Comparison of ENCODE assay signal across 8 cellular contexts in the genomic region with DNA sequence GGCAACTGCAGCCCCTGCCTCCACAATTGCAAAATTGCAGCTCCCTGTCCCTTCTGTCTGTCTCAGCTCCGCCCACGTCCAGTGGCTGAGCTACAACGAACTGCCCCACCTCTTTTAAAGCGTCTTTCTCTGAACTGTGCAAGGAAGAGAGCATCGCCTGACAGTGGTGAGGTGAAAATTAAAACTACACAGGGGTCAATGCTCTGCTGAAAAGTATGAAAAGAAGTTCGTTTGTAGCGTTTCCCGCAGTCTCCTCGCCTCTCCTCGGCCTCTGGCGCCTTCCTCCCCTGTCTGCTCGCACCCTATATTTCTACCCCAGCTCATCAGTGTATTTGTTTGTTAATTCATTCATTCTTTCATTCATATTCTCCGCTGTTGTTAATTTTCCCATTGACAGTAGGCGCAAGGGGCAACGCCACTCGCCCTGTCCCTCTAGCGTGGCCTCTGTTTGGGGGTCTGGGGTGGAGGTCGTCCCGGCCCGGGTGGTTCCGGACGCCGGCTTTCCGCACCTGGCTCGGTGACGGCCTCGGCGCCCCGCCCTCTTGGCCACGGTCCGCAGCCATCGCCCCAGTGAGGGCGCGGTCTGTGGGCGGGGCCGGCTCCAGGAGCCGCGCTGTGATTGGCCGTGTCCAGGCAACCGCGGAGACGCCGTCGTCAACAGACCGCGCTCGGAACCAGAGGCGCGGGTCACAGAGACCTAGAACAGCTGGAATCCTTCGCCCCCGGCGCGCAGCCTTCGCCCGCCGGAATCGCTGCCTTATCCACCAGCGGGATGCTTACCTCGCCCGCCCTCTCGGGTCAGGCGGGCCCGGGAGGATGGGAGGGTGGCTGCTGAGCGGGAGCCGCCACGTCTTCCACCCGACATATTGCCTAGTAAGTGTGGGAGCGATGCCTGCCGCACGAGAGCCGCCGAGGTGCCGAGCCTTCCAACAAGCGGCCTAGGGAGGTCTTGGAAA. TPM values are rescaled to one million over a fixed set of nuclear protein-coding genes. Genes with fewer than 3 reads are reported as not detected.
A peak's percentile ranks its signal among the peaks of the same experiment; 100 is the strongest.
DNase-seq lines count a peak whose midpoint lies in the region; ATAC-seq and TF ChIP-seq lines count a peak whose summit lies in the region.

TSS of gene VWA3B (plus strand) at position 677 of the 956 bp plus-strand sequence. CDS start 5,926 bp downstream, outside the sequence.

- TF ChIP-seq CTCF in CD8-positive, alpha-beta T cell (IDR thresholded peaks at IDR 0.05): no peak
- TF ChIP-seq CTCF in OCI-LY1 (IDR thresholded peaks at IDR 0.05; ENCODE audit: low read length): 0 out of 2 replicates have a peak, but pooled peaks have one; percentile 6

- no peaks in the 10 kb centered on the region for H4K20me1 ChIP-seq in OCI-LY1 (ENCODE audit: insufficient read depth, low read length)

- no peaks in the 10 kb centered on the region for H3K9me3 ChIP-seq in CD8-positive, alpha-beta T cell (ENCODE audit: low read length)
- no peaks in the 10 kb centered on the region for H3K9me3 ChIP-seq in OCI-LY1 (ENCODE audit: low read length)
- H3K9me3 ChIP-seq in iPS DF 6.9 (ENCODE audit: control insufficient read depth, insufficient read depth, low read length): no peaks in the 10 kb centered on the region
- no peaks in the 10 kb centered on the region for H3K9me3 ChIP-seq in skeletal muscle tissue (ENCODE audit: control insufficient read depth in 3 of 3, low read length in 3 of 3)

- peak within 1 kb of the TSS; percentile 78 for H3K4me2 ChIP-seq in OCI-LY1 (ENCODE audit: low read length)

- peak in 2 of 7 experiments; percentile 22 to 23 for DNase-seq in CD8-positive, alpha-beta T cell
- DNase-seq in astrocyte of the hippocampus (ENCODE audit: low read depth, low spot score): peak; percentile 80
- peak; percentile 79 for DNase-seq in iPS DF 6.9 (ENCODE audit: low read depth, low spot score)
- DNase-seq in effector CD4-positive, alpha-beta T cell: no peak

- ATAC-seq in CD8-positive, alpha-beta T cell: peak; percentile 42
- ATAC-seq in GM19324 (IDR thresholded peaks at IDR 0.05; ENCODE audit: low FRiP score, unreplicated experiment): peak; percentile 77
- ATAC-seq in HG03469 (IDR thresholded peaks at IDR 0.05; ENCODE audit: unreplicated experiment): peak; percentile 72

- peak within 1 kb of the TSS; percentile 34; the same call in 1 of the 2 replicates for H3K9ac ChIP-seq in OCI-LY1 (ENCODE audit: low read length)
- peak within 1 kb of the TSS; percentile 43 to 68 (median 64) for H3K9ac ChIP-seq in skeletal muscle tissue (ENCODE audit: low read depth in 1 of 3, low read length in 3 of 3)

- H3K9me2 ChIP-seq in OCI-LY1 (ENCODE audit: low read depth, low read length): no peaks in the 10 kb centered on the region

- peaks cover 50% of the 10 kb centered on the region for H3K27me3 Mint-ChIP-seq in CD8-positive, alpha-beta T cell (ENCODE audit: low read depth)

- CTCF ChIA-PET in CD8-positive, alpha-beta T cell (lab: Charles Lee): no interaction called here

- peaks cover 23% of the 10 kb centered on the region for H3K27me3 ChIP-seq in CD8-positive, alpha-beta T cell (ENCODE audit: insufficient read depth, low read length)
- H3K27me3 ChIP-seq in OCI-LY1 (ENCODE audit: insufficient read depth, low read length): peaks cover 4% of the 10 kb centered on the region; the same call in 1 of the 2 replicates
- H3K27me3 ChIP-seq in iPS DF 6.9 (ENCODE audit: control insufficient read depth, insufficient read depth, low read length): peaks cover 10% of the 10 kb centered on the region
- no peaks in the 10 kb centered on the region for H3K27me3 ChIP-seq in skeletal muscle tissue (ENCODE audit: control insufficient read depth in 3 of 3, insufficient read depth in 3 of 3, low read length in 3 of 3)

- no CpG with 5 or more reads among the region's 74 CpGs for WGBS in iPS DF 6.9 (ENCODE audit: insufficient coverage, insufficient read length)

- H3K4me1 Mint-ChIP-seq in CD8-positive, alpha-beta T cell (ENCODE audit: low read depth): peaks cover 16% of the 10 kb centered on the region

- H3K4me3 ChIP-seq in CD8-positive, alpha-beta T cell (ENCODE audit: low read depth, low read length): peak within 1 kb of the TSS; percentile 34
- H3K4me3 ChIP-seq in OCI-LY1 (ENCODE audit: low read depth, low read length, poor library complexity, severe bottlenecking) (peak within 1 kb of the TSS; percentile 67), iPS DF 6.9 (ENCODE audit: low read length) (peak within 1 kb of the TSS; percentile 66; the same call in 1 of the 2 replicates), skeletal muscle tissue (ENCODE audit: low read length in 3 of 3) (peak within 1 kb of the TSS; percentile 72 to 83 (median 79))

- H3K4me3 Mint-ChIP-seq in CD8-positive, alpha-beta T cell: peak within 1 kb of the TSS; percentile 62

- H3K79me2 ChIP-seq in OCI-LY1 (ENCODE audit: insufficient read depth, low read length): no peaks in the 10 kb centered on the region

- peaks cover 17% of the 10 kb centered on the region for H3K4me1 ChIP-seq in CD8-positive, alpha-beta T cell (ENCODE audit: insufficient read depth, low read length)
- H3K4me1 ChIP-seq in OCI-LY1 (ENCODE audit: insufficient read depth, low read length, severe bottlenecking) (peaks cover 23% of the 10 kb centered on the region), iPS DF 6.9 (ENCODE audit: control insufficient read depth, insufficient read depth, low read length) (no peaks in the 10 kb centered on the region; the same call in 1 of the 2 replicates), skeletal muscle tissue (ENCODE audit: control insufficient read depth in 3 of 3, insufficient read depth in 3 of 3, low read length in 3 of 3) (peaks cover 10 to 13% (median 11%) of the 10 kb centered on the region in 3 donors)

- H3K36me3 ChIP-seq in CD8-positive, alpha-beta T cell (ENCODE audit: insufficient read depth, low read length): no peaks in the 10 kb centered on the region
- H3K36me3 ChIP-seq in OCI-LY1 (ENCODE audit: insufficient read depth, low read length) (no peaks in the 10 kb centered on the region), iPS DF 6.9 (ENCODE audit: control insufficient read depth, insufficient read depth, low read length) (no peaks in the 10 kb centered on the region), skeletal muscle tissue (ENCODE audit: control insufficient read depth in 3 of 3, insufficient read depth in 3 of 3, low read length in 3 of 3) (no peaks in the 10 kb centered on the region)

- POLR2A ChIA-PET in CD8-positive, alpha-beta T cell (lab: Charles Lee): no interaction called here

- no peaks in the 10 kb centered on the region for H3K36me3 Mint-ChIP-seq in CD8-positive, alpha-beta T cell

- H2AFZ ChIP-seq in OCI-LY1 (ENCODE audit: low read length): no peak within 1 kb of the TSS

- H3K9me3 Mint-ChIP-seq in CD8-positive, alpha-beta T cell: no peaks in the 10 kb centered on the region

- H3K27ac ChIP-seq in CD8-positive, alpha-beta T cell (ENCODE audit: low read depth, low read length): no peak within 1 kb of the TSS
- H3K27ac ChIP-seq in OCI-LY1 (ENCODE audit: low read depth, low read length, poor library complexity, severe bottlenecking): no peak within 1 kb of the TSS
- no peak within 1 kb of the TSS for H3K27ac ChIP-seq in iPS DF 6.9 (ENCODE audit: low read length)
- peak within 1 kb of the TSS; percentile 20 for H3K27ac ChIP-seq in skeletal muscle tissue (ENCODE audit: low read depth, low read length)

- intact Hi-C loops in CD8-positive, alpha-beta T cell (cut with DNase I, micrococcal nuclease): no loop called here

- no peaks in the 10 kb centered on the region for H3F3A ChIP-seq in OCI-LY1 (ENCODE audit: insufficient read depth, low read length)

- H3K27ac Mint-ChIP-seq in CD8-positive, alpha-beta T cell: no peak within 1 kb of the TSS

RNA-seq across cellular contexts. Expression of gene VWA3B, which starts in this region (rescaled TPM):
- not detected for total RNA-seq in CD8-positive, alpha-beta T cell
- not detected for total RNA-seq in skeletal muscle tissue

Comparison
In these comparisons a context has a peak if more than half of its experiments do, and no peak if none do; other contexts are left out.
1. Peak in ATAC-seq and H3K4me3 ChIP-seq in CD8-positive, alpha-beta T cell; RNA of the gene not detected or under 1 TPM.